Comparison of ENCODE assay signal across 1 cellular context in genomic region chr5:68265822-68266395, GRCh38.
TF ChIP-seq lines count a peak whose summit lies in the region.

No MANE protein-coding gene starts in this region.

TF ChIP-seq in GM12878, 131 proteins besides CTCF, POLR2A, EP300 and RAD21 (continued from another document):
- TF ChIP-seq ZNF274 (IDR thresholded peaks at IDR 0.05; ENCODE audit: insufficient read depth, insufficient read length) (no peak), ZBTB4 (CRISPR knock-in tag; IDR thresholded peaks at IDR 0.05) (no peak), RCOR1 (conservative IDR thresholded peaks at IDR 0.05; ENCODE audit: low read depth, low read length) (no peak)
